Comparison of ENCODE assay signal across 8 cellular contexts in genomic region chr1:109986054-109986444, GRCh38. TPM values are rescaled to one million over a fixed set of nuclear protein-coding genes. Genes with fewer than 3 reads are reported as not detected.
DNase-seq lines count a peak whose midpoint lies in the region; ATAC-seq and TF ChIP-seq lines count a peak whose summit lies in the region.

No MANE protein-coding gene starts in this region.

- no peak for TF ChIP-seq CTCF in liver (IDR thresholded peaks at IDR 0.05; ENCODE audit: low read depth, low read length, missing input control)

- peaks cover 47% of the 10 kb centered on the region for H3K4me1 Mint-ChIP-seq in activated CD8-positive, alpha-beta memory T cell treated with anti-CD3 and anti-CD28 coated beads, Interleukin-2, amount 10 ng/mL, durations not matched to agents 7 days and 5 days

- H3K36me3 Mint-ChIP-seq in activated CD8-positive, alpha-beta memory T cell treated with anti-CD3 and anti-CD28 coated beads, Interleukin-2, amount 10 ng/mL, durations not matched to agents 7 days and 5 days: peaks cover 18% of the 10 kb centered on the region

- H3K36me3 ChIP-seq in liver (ENCODE audit: control insufficient read depth in 4 of 4, insufficient read depth in 3 of 4, low read depth in 1 of 4, low read length in 3 of 4) (no peaks in the 10 kb centered on the region), thymus (ENCODE audit: control insufficient read depth, insufficient read depth) (no peaks in the 10 kb centered on the region)

- no peak for ATAC-seq in activated CD8-positive, alpha-beta memory T cell treated with anti-CD3 and anti-CD28 coated beads, Interleukin-2, amount 10 ng/mL, durations not matched to agents 7 days and 5 days

- H3K4me3 Mint-ChIP-seq in activated CD8-positive, alpha-beta memory T cell treated with anti-CD3 and anti-CD28 coated beads, Interleukin-2, amount 10 ng/mL, durations not matched to agents 7 days and 5 days: peak overlapping the region; percentile 99

- peak overlapping the region; percentile 92 for H3K27ac ChIP-seq in angular gyrus (ENCODE audit: low read depth, low read length)
- H3K27ac ChIP-seq in liver (ENCODE audit: low read depth in 1 of 2, low read length in 2 of 2): peak overlapping the region in 1 of 2 donors; percentile 45
- no peak overlapping the region for H3K27ac ChIP-seq in thymus (ENCODE audit: low read depth)

- TF ChIP-seq RAD21 in liver (IDR thresholded peaks at IDR 0.05): no peak

- H3K4me1 ChIP-seq in liver (ENCODE audit: control insufficient read depth in 4 of 4, insufficient read depth in 4 of 4, low read length in 3 of 4) (peaks cover 5 to 70% (median 63%) of the 10 kb centered on the region in 4 donors), thymus (ENCODE audit: control insufficient read depth, insufficient read depth, low read length) (peaks cover 14% of the 10 kb centered on the region)

- DNase-seq in activated CD8-positive, alpha-beta memory T cell treated with anti-CD3 and anti-CD28 coated beads, Interleukin-2, amount 10 ng/mL, durations not matched to agents 7 days and 5 days: no peak
- DNase-seq in activated CD8-positive, alpha-beta memory T cell treated with anti-CD3 and anti-CD28 coated beads, Interleukin-2, amount 50 U/mL, for 4 hours: no peak
- DNase-seq in NCI-H2227 (lab: John Stamatoyannopoulos, UW; ENCODE audit: unreplicated experiment): no peak
- DNase-seq in C1 segment of cervical spinal cord (lab: John Stamatoyannopoulos, UW): no peak
- DNase-seq in NCI-H226: no peak

- no peaks in the 10 kb centered on the region for H3K27me3 Mint-ChIP-seq in activated CD8-positive, alpha-beta memory T cell treated with anti-CD3 and anti-CD28 coated beads, Interleukin-2, amount 10 ng/mL, durations not matched to agents 7 days and 5 days

- H3K9me3 ChIP-seq in liver (ENCODE audit: control insufficient read depth in 4 of 4, low read length in 3 of 4) (no peaks in the 10 kb centered on the region), thymus (ENCODE audit: control insufficient read depth) (no peaks in the 10 kb centered on the region)

- H3K9ac ChIP-seq in liver (ENCODE audit: low read depth in 1 of 2, low read length in 2 of 2): peak overlapping the region; percentile 88 to 91

- no peaks in the 10 kb centered on the region for H3K9me3 Mint-ChIP-seq in activated CD8-positive, alpha-beta memory T cell treated with anti-CD3 and anti-CD28 coated beads, Interleukin-2, amount 10 ng/mL, durations not matched to agents 7 days and 5 days (ENCODE audit: low read depth)

- H3K27me3 ChIP-seq in liver (ENCODE audit: control insufficient read depth in 4 of 4, insufficient read depth in 4 of 4, low read length in 3 of 4): no peaks in the 10 kb centered on the region
- no peaks in the 10 kb centered on the region for H3K27me3 ChIP-seq in thymus (ENCODE audit: control insufficient read depth, insufficient read depth)

- 82% methylated on average over 3 of the region's 3 CpGs for WGBS in liver
- WGBS in thymus: 97% methylated on average over 3 of the region's 3 CpGs

- CTCF ChIA-PET in activated CD8-positive, alpha-beta memory T cell treated with anti-CD3 and anti-CD28 coated beads, Interleukin-2, amount 10 ng/mL, durations not matched to agents 7 days and 5 days (lab: Charles Lee): interaction anchor here (0.9 to 14.5 kb wide), 16 partner anchors 12 to 440 kb away, joined by 3 to 790 read pairs (median 21); partner anchors contain the start of gene STRIP1

- no peak overlapping the region for H3K27ac Mint-ChIP-seq in activated CD8-positive, alpha-beta memory T cell treated with anti-CD3 and anti-CD28 coated beads, Interleukin-2, amount 10 ng/mL, durations not matched to agents 7 days and 5 days

- peak overlapping the region; percentile 78 to 89 (median 89) for H3K4me3 ChIP-seq in liver (ENCODE audit: low read depth in 1 of 3, low read length in 3 of 3)
- peak overlapping the region; percentile 71 for H3K4me3 ChIP-seq in thymus (ENCODE audit: low read length)

TF ChIP-seq in liver, 16 proteins besides CTCF, POLR2A, EP300 and RAD21:
- TF ChIP-seq YY1 (IDR thresholded peaks at IDR 0.05): no peak
- no peak for TF ChIP-seq HNF4A (conservative IDR thresholded peaks at IDR 0.05)
- no peak for TF ChIP-seq HNF4G (IDR thresholded peaks at IDR 0.05)
- TF ChIP-seq RXRA (IDR thresholded peaks at IDR 0.05): no peak
- TF ChIP-seq, protein P1, sequence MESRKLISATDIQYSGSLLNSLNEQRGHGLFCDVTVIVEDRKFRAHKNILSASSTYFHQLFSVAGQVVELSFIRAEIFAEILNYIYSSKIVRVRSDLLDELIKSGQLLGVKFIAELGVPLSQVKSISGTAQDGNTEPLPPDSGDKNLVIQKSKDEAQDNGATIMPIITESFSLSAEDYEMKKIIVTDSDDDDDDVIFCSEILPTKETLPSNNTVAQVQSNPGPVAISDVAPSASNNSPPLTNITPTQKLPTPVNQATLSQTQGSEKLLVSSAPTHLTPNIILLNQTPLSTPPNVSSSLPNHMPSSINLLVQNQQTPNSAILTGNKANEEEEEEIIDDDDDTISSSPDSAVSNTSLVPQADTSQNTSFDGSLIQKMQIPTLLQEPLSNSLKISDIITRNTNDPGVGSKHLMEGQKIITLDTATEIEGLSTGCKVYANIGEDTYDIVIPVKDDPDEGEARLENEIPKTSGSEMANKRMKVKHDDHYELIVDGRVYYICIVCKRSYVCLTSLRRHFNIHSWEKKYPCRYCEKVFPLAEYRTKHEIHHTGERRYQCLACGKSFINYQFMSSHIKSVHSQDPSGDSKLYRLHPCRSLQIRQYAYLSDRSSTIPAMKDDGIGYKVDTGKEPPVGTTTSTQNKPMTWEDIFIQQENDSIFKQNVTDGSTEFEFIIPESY (IDR thresholded peaks at IDR 0.05): no peak
- no peak for TF ChIP-seq NR2F2 (IDR thresholded peaks at IDR 0.05)
- no peak for TF ChIP-seq ATF3 (IDR thresholded peaks at IDR 0.05)
- TF ChIP-seq, protein P2, sequence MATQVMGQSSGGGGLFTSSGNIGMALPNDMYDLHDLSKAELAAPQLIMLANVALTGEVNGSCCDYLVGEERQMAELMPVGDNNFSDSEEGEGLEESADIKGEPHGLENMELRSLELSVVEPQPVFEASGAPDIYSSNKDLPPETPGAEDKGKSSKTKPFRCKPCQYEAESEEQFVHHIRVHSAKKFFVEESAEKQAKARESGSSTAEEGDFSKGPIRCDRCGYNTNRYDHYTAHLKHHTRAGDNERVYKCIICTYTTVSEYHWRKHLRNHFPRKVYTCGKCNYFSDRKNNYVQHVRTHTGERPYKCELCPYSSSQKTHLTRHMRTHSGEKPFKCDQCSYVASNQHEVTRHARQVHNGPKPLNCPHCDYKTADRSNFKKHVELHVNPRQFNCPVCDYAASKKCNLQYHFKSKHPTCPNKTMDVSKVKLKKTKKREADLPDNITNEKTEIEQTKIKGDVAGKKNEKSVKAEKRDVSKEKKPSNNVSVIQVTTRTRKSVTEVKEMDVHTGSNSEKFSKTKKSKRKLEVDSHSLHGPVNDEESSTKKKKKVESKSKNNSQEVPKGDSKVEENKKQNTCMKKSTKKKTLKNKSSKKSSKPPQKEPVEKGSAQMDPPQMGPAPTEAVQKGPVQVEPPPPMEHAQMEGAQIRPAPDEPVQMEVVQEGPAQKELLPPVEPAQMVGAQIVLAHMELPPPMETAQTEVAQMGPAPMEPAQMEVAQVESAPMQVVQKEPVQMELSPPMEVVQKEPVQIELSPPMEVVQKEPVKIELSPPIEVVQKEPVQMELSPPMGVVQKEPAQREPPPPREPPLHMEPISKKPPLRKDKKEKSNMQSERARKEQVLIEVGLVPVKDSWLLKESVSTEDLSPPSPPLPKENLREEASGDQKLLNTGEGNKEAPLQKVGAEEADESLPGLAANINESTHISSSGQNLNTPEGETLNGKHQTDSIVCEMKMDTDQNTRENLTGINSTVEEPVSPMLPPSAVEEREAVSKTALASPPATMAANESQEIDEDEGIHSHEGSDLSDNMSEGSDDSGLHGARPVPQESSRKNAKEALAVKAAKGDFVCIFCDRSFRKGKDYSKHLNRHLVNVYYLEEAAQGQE (IDR thresholded peaks at IDR 0.05): no peak
- no peak for TF ChIP-seq TAF1 (conservative IDR thresholded peaks at IDR 0.05)
- TF ChIP-seq, protein P3, sequence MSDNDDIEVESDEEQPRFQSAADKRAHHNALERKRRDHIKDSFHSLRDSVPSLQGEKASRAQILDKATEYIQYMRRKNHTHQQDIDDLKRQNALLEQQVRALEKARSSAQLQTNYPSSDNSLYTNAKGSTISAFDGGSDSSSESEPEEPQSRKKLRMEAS (IDR thresholded peaks at IDR 0.05): no peak
- TF ChIP-seq JUND (IDR thresholded peaks at IDR 0.05): no peak
- no peak for TF ChIP-seq EGR1 (IDR thresholded peaks at IDR 0.05; ENCODE audit: low read depth in 2 of 2)
- TF ChIP-seq SP1 (IDR thresholded peaks at IDR 0.05): no peak
- no peak for TF ChIP-seq FOXA2 (IDR thresholded peaks at IDR 0.05)
- no peak for TF ChIP-seq FOXA1 (IDR thresholded peaks at IDR 0.05)
- TF ChIP-seq GABPA (IDR thresholded peaks at IDR 0.05 in 1 of 2, conservative IDR thresholded peaks at IDR 0.05 in 1 of 2): no peak

RNA-seq across cellular contexts. Expression of gene AHCYL1, which starts 1.5 kb away (rescaled TPM):
- 10 to 100 TPM; 67.6 to 70.0 TPM for total RNA-seq in activated CD8-positive, alpha-beta memory T cell treated with anti-CD3 and anti-CD28 coated beads, Interleukin-2, amount 10 ng/mL, durations not matched to agents 7 days and 5 days
- total RNA-seq in liver: 10 to 100 TPM; 27.1 to 40.7 TPM
- 10 to 100 TPM; 24.9 to 33.5 TPM for polyA plus RNA-seq in liver
- 33.7 TPM for polyA plus RNA-seq in thymus

RNA-seq across cellular contexts. Expression of gene STRIP1, which starts 48.4 kb away (rescaled TPM):
- total RNA-seq in activated CD8-positive, alpha-beta memory T cell treated with anti-CD3 and anti-CD28 coated beads, Interleukin-2, amount 10 ng/mL, durations not matched to agents 7 days and 5 days: 10 to 100 TPM; 40.4 to 40.8 TPM
- 10 to 100 TPM; 20.5 to 22.8 TPM for total RNA-seq in liver
- polyA plus RNA-seq in liver (1 to 10 TPM; 5.8 to 6.0 TPM), thymus (20.8 TPM)
